In the genomic region with DNA sequence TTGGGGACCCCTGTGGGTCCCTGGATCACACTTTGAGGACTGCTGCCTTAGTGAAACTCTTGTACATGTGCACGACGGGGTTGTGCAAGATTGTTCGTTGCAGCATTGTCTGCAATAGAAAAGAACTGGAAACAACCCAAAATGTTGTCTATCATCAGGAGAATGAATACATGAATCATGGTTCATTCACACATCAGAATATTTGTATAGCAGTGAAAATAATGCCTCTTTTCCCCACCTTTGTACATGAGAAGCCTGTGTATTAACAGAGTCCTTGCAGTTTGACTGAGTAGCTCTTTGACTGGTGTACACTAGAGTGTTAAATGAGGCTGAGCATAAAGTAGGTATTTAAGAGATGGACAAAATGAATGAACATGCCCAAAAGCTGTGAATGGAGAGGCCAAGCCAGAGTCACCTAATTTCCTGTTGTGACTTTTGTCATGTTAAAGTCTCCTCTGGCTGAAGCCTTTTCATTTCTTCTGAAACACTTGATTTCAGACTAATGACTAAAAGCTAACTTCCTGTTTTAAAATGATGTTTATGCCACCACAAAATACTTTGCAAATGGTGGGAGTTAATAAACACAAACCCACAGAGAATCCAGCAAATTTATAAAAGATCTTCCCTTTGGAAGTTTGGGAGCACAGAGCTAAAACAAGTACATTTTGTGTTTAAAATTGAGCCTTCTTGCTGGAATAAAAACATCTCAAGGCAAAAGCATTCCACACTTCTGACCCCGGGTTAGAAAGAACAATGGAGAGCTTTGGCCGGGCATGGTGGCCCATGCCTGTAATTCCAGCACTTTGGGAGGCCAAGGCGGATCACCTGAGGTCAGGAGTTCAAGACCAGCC, we compare ENCODE assay signal across 7 cellular contexts. TPM values are rescaled to one million over a fixed set of nuclear protein-coding genes. Genes with fewer than 3 reads are reported as not detected.
DNase-seq lines count a peak whose midpoint lies in the region; ATAC-seq, FAIRE-seq and TF ChIP-seq lines count a peak whose summit lies in the region.

No MANE protein-coding gene starts in this region.

- peak overlapping the region in 5 of 8 donors; percentile 42 to 74 (median 43) for H3K4me3 Mint-ChIP-seq in naive B cell

- H3K27ac Mint-ChIP-seq in naive B cell: peak overlapping the region; percentile 36 to 100 (median 73)

- DNase-seq in GM12892 (ENCODE audit: insufficient read length) (no peak), NCI-H226 (peak; percentile 66), amniotic epithelial cell (ENCODE audit: low read depth) (peak; percentile 63), naive B cell (no peak), H54 (ENCODE audit: insufficient read length, low spot score) (no peak), hepatic stellate cell (ENCODE audit: low spot score) (no peak), pons (ENCODE audit: low spot score) (no peak)

- ATAC-seq in naive B cell (ENCODE audit: low read depth in 2 of 2): no peak

- FAIRE-seq in GM12892 (lab: Jason Lieb, UNC) (peak; percentile 70), H54 (lab: Jason Lieb, UNC) (no peak)

- no peaks in the 10 kb centered on the region for H3K27me3 Mint-ChIP-seq in naive B cell

- H3K4me1 Mint-ChIP-seq in naive B cell: peaks cover 43 to 78% (median 44%) of the 10 kb centered on the region in 3 donors

- no peak for TF ChIP-seq POLR2A in GM12892 (IDR thresholded peaks at IDR 0.05; ENCODE audit: low read depth, low read length)
- no peak for TF ChIP-seq POLR2A in H54 (IDR thresholded peaks at IDR 0.05; ENCODE audit: low read depth, low read length)

- H3K9me3 Mint-ChIP-seq in naive B cell: no peaks in the 10 kb centered on the region

- H3K36me3 Mint-ChIP-seq in naive B cell: no peaks in the 10 kb centered on the region

RNA-seq across cellular contexts. Expression of gene USP3, which starts 20.6 kb away (rescaled TPM):
- 27.9 TPM for polyA plus RNA-seq in GM12892 (2012; ENCODE audit: missing spikeins)
- 10 to 100 TPM; 53.6 to 88.0 (median 58.7) TPM for polyA plus RNA-seq in naive B cell (ENCODE audit: low read depth in 6 of 6)

Comparison
In these comparisons a context has a peak if more than half of its experiments do, and no peak if none do; other contexts are left out.
1. DNase-seq: peak in NCI-H226 (single experiment) and amniotic epithelial cell (single experiment); none in GM12892 (single experiment), naive B cell (single experiment), H54 (single experiment), hepatic stellate cell (single experiment) and pons (single experiment).